ENCODE assay signal across 27 cellular contexts in genomic region chr5:86951761-86952160, GRCh38.
"Had no signal": no experiment of that assay in that cellular context is flagged by ENCODE, and none has a peak within 500 bp of the region (broad histone marks: within the 10 kb centered on the region; RNA-seq: fewer than 3 reads in every experiment).

No MANE protein-coding gene starts in this region.

- H3K4me1 Mint-ChIP-seq: memory B cell, mesothelial cell of epicardium, naive B cell had no signal

- H3K27ac Mint-ChIP-seq: memory B cell, mesothelial cell of epicardium, naive B cell had no signal

- H3K36me3 ChIP-seq: esophagus squamous epithelium, gastrocnemius medialis, heart right ventricle, left lung, lower lobe of right lung had no signal

- H3K9me3 ChIP-seq: esophagus squamous epithelium, gastrocnemius medialis, heart right ventricle, left lung, lower lobe of right lung, mucosa of descending colon had no signal

- H3K9me3 Mint-ChIP-seq: memory B cell, mesothelial cell of epicardium had no signal

- FAIRE-seq: colon, endometrium, keratinocyte had no signal

- DNase-seq: dermis blood vessel endothelial cell; dorsolateral prefrontal cortex; effector CD4-positive, alpha-beta T cell; effector memory CD4-positive, alpha-beta T cell; erythroblast; esophagus squamous epithelium; foreskin fibroblast; foreskin melanocyte; gastrocnemius medialis; glutamatergic neuron; head of caudate nucleus; heart right ventricle; hippocampal formation; left cardiac atrium; left lung; left ventricle myocardium superior; lower lobe of right lung; mucosa of descending colon; naive B cell had no signal

- H3K36me3 Mint-ChIP-seq: memory B cell, mesothelial cell of epicardium, naive B cell had no signal

- H3K4me1 ChIP-seq: esophagus squamous epithelium, gastrocnemius medialis, heart right ventricle, left lung, lower lobe of right lung had no signal

- H3K27ac ChIP-seq: coronary artery, dorsolateral prefrontal cortex, epithelial cell of prostate, esophagus squamous epithelium, gastrocnemius medialis, heart right ventricle, left lung, lower lobe of right lung had no signal

- H3K4me3 Mint-ChIP-seq: memory B cell, mesothelial cell of epicardium, naive B cell had no signal

- H3K27me3 ChIP-seq: esophagus squamous epithelium, gastrocnemius medialis, heart right ventricle, left lung had no signal

- H3K4me3 ChIP-seq: coronary artery, dorsolateral prefrontal cortex, esophagus squamous epithelium, gastrocnemius medialis, heart right ventricle, left lung, lower lobe of right lung, mucosa of descending colon had no signal

- ATAC-seq: esophagus mucosa, gastrocnemius medialis, heart right ventricle, left cardiac atrium, left lung, left ventricle myocardium superior, lower lobe of right lung, mucosa of descending colon had no signal
